ENCODE assay signal across 9 cellular contexts in the genomic region with DNA sequence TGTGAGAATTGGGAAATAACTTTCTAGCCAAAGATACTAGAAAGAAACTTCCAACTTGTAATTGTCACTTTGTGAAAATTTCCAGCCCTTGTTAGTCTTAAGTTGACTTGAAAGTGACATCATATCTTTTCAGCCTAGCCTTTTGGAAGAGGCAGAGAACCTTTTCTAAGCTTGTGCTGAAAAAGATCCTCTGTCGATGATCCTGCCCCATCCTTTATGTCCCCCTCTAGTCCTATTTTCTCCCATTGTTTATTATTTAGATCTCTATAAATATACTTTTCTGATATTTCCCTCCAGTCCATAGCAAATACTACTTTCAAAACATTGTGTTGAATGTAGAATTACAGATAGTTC. TPM values are rescaled to one million over a fixed set of nuclear protein-coding genes. Genes with fewer than 3 reads are reported as not detected.
DNase-seq lines count a peak whose midpoint lies in the region; ATAC-seq lines count a peak whose summit lies in the region.
"Had no signal": no experiment of that assay in that cellular context is flagged by ENCODE, and none has a peak within 500 bp of the region (broad histone marks: within the 10 kb centered on the region; RNA-seq: fewer than 3 reads in every experiment).

No MANE protein-coding gene starts in this region.

- H3K36me3 Mint-ChIP-seq in activated T-cell treated with anti-CD3 and anti-CD28 coated beads, Interleukin-2, amount 50 U/mL, for 4 hours (ENCODE audit: insufficient read depth): peaks cover 5% of the 10 kb centered on the region

- H3K4me3 ChIP-seq in adipocyte (ENCODE audit: low read length) (peak overlapping the region; percentile 84), thymus (ENCODE audit: low read length) (peak overlapping the region; percentile 98)

- no peak for DNase-seq in activated T-cell treated with anti-CD3 and anti-CD28 coated beads, Interleukin-2, amount 50 U/mL, for 4 hours
- DNase-seq in activated T-cell treated with anti-CD3 and anti-CD28 coated beads, Interleukin-2, amount 50 U/mL, for 1 hour: no peak
- DNase-seq in adipocyte (ENCODE audit: low read depth) (peak; percentile 12), COLO829 (ENCODE audit: low spot score) (no peak), occipital lobe (lab: John Stamatoyannopoulos, UW) (no peak)
- DNase-seq: hippocampal formation had no signal

- peaks cover 69% of the 10 kb centered on the region for H3K4me1 Mint-ChIP-seq in activated T-cell treated with anti-CD3 and anti-CD28 coated beads, Interleukin-2, amount 50 U/mL, for 4 hours (ENCODE audit: low read depth)

- H3K9me3 Mint-ChIP-seq in activated T-cell treated with anti-CD3 and anti-CD28 coated beads, Interleukin-2, amount 50 U/mL, for 4 hours: no peaks in the 10 kb centered on the region

- no peaks in the 10 kb centered on the region for H3K9me3 ChIP-seq in adipocyte (ENCODE audit: control insufficient read depth, low read length)
- no peaks in the 10 kb centered on the region for H3K9me3 ChIP-seq in thymus (ENCODE audit: control insufficient read depth)

- no peak for ATAC-seq in activated T-cell treated with anti-CD3 and anti-CD28 coated beads, Interleukin-2, amount 50 U/mL, for 4 hours
- no peak for ATAC-seq in HG02970 (IDR thresholded peaks at IDR 0.05; ENCODE audit: low FRiP score, unreplicated experiment)

- WGBS in thymus: 17% methylated on average over 1 of the region's 1 CpG

- no peaks in the 10 kb centered on the region for H3K27me3 Mint-ChIP-seq in activated T-cell treated with anti-CD3 and anti-CD28 coated beads, Interleukin-2, amount 50 U/mL, for 4 hours (ENCODE audit: low read depth)

- H3K27me3 ChIP-seq in adipocyte (replicated peaks; ENCODE audit: control insufficient read depth, insufficient read depth, low read length) (no peaks in the 10 kb centered on the region), layer of hippocampus (ENCODE audit: control insufficient read depth, insufficient read depth, low read length) (peaks cover 2% of the 10 kb centered on the region), thymus (ENCODE audit: control insufficient read depth, insufficient read depth) (no peaks in the 10 kb centered on the region)

- H3K36me3 ChIP-seq in adipocyte (ENCODE audit: control insufficient read depth, insufficient read depth, low read length, severe bottlenecking): no peaks in the 10 kb centered on the region
- no peaks in the 10 kb centered on the region for H3K36me3 ChIP-seq in thymus (ENCODE audit: control insufficient read depth, insufficient read depth)

- H3K27ac ChIP-seq in layer of hippocampus (ENCODE audit: low read depth, low read length): peak overlapping the region; percentile 43
- H3K27ac ChIP-seq in thymus (ENCODE audit: low read depth): no peak overlapping the region

- H3K4me1 ChIP-seq in adipocyte (ENCODE audit: control insufficient read depth, insufficient read depth, low read length) (peaks cover 45% of the 10 kb centered on the region), thymus (ENCODE audit: control insufficient read depth, insufficient read depth, low read length) (peaks cover 38% of the 10 kb centered on the region)

- peak overlapping the region; percentile 98 for H3K4me3 Mint-ChIP-seq in activated T-cell treated with anti-CD3 and anti-CD28 coated beads, Interleukin-2, amount 50 U/mL, for 4 hours

- H3K9ac ChIP-seq in adipocyte (ENCODE audit: low read length): peak overlapping the region; percentile 89

RNA-seq across cellular contexts. Expression of gene CHST11, which starts 2.8 kb away (rescaled TPM):
- 10 to 100 TPM; 40.5 to 70.7 (median 61.7) TPM for total RNA-seq in activated T-cell treated with anti-CD3 and anti-CD28 coated beads, Interleukin-2, amount 50 U/mL, for 4 hours
- 6.7 TPM for polyA plus RNA-seq in thymus
- 29.0 TPM for total RNA-seq in occipital lobe
